Comparison of ENCODE assay signal across 1 cellular context in the genomic region with DNA sequence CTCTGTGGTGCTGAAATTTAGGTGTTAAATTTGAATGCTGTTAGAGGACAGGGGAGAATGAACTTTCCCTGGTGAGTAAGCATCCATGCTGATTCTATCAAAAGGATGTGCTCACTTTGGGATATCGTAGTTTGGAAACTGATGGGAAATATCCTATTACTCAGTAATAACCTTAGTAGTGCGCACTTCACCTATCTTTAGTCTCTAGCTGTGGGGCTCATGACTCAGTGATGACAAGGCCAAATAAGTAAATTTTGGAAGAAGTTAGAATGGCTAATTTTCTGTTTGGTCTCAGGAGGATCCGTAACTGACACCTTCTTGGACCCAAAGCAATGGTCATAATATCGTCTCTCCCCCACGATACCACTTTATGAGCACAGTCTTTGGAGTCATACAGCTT.
TF ChIP-seq lines count a peak whose summit lies in the region.

No MANE protein-coding gene starts in this region.

TF ChIP-seq in SK-N-SH treated with all-trans-retinoic acid at 6 μM for 48 hours, 23 proteins besides CTCF, POLR2A, EP300 and RAD21 (continued from another document):
- TF ChIP-seq, protein P1, sequence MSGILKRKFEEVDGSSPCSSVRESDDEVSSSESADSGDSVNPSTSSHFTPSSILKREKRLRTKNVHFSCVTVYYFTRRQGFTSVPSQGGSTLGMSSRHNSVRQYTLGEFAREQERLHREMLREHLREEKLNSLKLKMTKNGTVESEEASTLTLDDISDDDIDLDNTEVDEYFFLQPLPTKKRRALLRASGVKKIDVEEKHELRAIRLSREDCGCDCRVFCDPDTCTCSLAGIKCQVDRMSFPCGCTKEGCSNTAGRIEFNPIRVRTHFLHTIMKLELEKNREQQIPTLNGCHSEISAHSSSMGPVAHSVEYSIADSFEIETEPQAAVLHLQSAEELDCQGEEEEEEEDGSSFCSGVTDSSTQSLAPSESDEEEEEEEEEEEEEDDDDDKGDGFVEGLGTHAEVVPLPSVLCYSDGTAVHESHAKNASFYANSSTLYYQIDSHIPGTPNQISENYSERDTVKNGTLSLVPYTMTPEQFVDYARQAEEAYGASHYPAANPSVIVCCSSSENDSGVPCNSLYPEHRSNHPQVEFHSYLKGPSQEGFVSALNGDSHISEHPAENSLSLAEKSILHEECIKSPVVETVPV (CRISPR knock-in tag; IDR thresholded peaks at IDR 0.05): no peak
- TF ChIP-seq ARNTL (CRISPR knock-in tag; IDR thresholded peaks at IDR 0.05; ENCODE audit: borderline replicate concordance, low read depth) (no peak), TOX (CRISPR knock-in tag; IDR thresholded peaks at IDR 0.05; ENCODE audit: borderline replicate concordance) (no peak), ZNF565 (CRISPR knock-in tag; conservative IDR thresholded peaks at IDR 0.05; ENCODE audit: low read depth) (no peak), OSR1 (CRISPR knock-in tag; IDR thresholded peaks at IDR 0.05) (no peak)
